12 cellular contexts compared by ENCODE assay signal in genomic region chr9:33065157-33066076, GRCh38. TPM values are rescaled to one million over a fixed set of nuclear protein-coding genes. Genes with fewer than 3 reads are reported as not detected.
DNase-seq lines count a peak whose midpoint lies in the region; ATAC-seq and TF ChIP-seq lines count a peak whose summit lies in the region.
"Had no signal": no experiment of that assay in that cellular context is flagged by ENCODE, and none has a peak within 500 bp of the region (broad histone marks: within the 10 kb centered on the region; RNA-seq: fewer than 3 reads in every experiment).

No MANE protein-coding gene starts in this region.

- H3K36me3 Mint-ChIP-seq in osteocyte (ENCODE audit: unreplicated experiment) = peaks cover 52% of the 10 kb centered on the region

- ATAC-seq in GM18907 (IDR thresholded peaks at IDR 0.05; ENCODE audit: unreplicated experiment) (peak; percentile 82), GM21576 (IDR thresholded peaks at IDR 0.05; ENCODE audit: unreplicated experiment) (peak; percentile 84), HG03520 (IDR thresholded peaks at IDR 0.05; ENCODE audit: unreplicated experiment) (peak; percentile 64)

- H3K4me1 Mint-ChIP-seq in osteocyte (ENCODE audit: unreplicated experiment) = no peaks in the 10 kb centered on the region

- H3K27me3 Mint-ChIP-seq in osteocyte (ENCODE audit: unreplicated experiment) = no peaks in the 10 kb centered on the region

- peak; percentile 52 for DNase-seq in globus pallidus (ENCODE audit: low spot score)
- no peak for DNase-seq in osteocyte (ENCODE audit: extremely low spot score, unreplicated experiment)
- no peak for DNase-seq in KG1 (lab: John Stamatoyannopoulos, UW)
- no peak for DNase-seq in HuH-7.5 (ENCODE audit: low spot score)
- no peak for DNase-seq in RKO (ENCODE audit: low spot score)
- DNase-seq: amygdala; mesenchymal stem cell; stimulated activated CD4-positive, alpha-beta T cell treated with anti-CD3 and anti-CD28 coated beads, Interleukin-15, amount 100 ng/mL, for 24 hours; tibial artery had no signal

- no peak overlapping the region for H3K27ac Mint-ChIP-seq in osteocyte (ENCODE audit: unreplicated experiment)

- no peaks in the 10 kb centered on the region for H3K9me3 Mint-ChIP-seq in osteocyte (ENCODE audit: unreplicated experiment)

- no peak overlapping the region for H3K4me3 Mint-ChIP-seq in osteocyte (ENCODE audit: unreplicated experiment)

- no peak for TF ChIP-seq CTCF in osteocyte (IDR thresholded peaks at IDR 0.05)

RNA-seq across cellular contexts. Expression of gene SMU1, which starts 11.1 kb away (rescaled TPM):
- total RNA-seq in osteocyte = 22.4 and 23.0 TPM in 2 replicates

RNA-seq across cellular contexts. Expression of gene DNAJA1, which starts 40.3 kb away (rescaled TPM):
- total RNA-seq in osteocyte = 132 and 139 TPM in 2 replicates
